In genomic region chr10:110808619-110809018, GRCh38 we compare ENCODE assay signal across 20 cellular contexts.
"Had no signal": no experiment of that assay in that cellular context is flagged by ENCODE, and none has a peak within 500 bp of the region (broad histone marks: within the 10 kb centered on the region; RNA-seq: fewer than 3 reads in every experiment).

No MANE protein-coding gene starts in this region.

- H3K4me2 ChIP-seq: smooth muscle cell had no signal

- H3K9me3 ChIP-seq: heart left ventricle, suprapubic skin, thyroid gland, upper lobe of right lung, vagina had no signal

- H3K27me3 Mint-ChIP-seq: progenitor cell of endocrine pancreas had no signal

- H3K4me3 ChIP-seq: coronary artery, heart left ventricle, smooth muscle cell, suprapubic skin, thyroid gland, upper lobe of right lung, vagina had no signal

- H3K36me3 Mint-ChIP-seq: stimulated activated effector memory CD8-positive, alpha-beta T cell treated with anti-CD3 and anti-CD28 coated beads, Interleukin-12 subunit alpha, Interleukin-12 subunit beta, amount 100 ng/mL, for 72 hours had no signal

- H3K9me3 Mint-ChIP-seq: endodermal cell; stimulated activated effector memory CD8-positive, alpha-beta T cell treated with anti-CD3 and anti-CD28 coated beads, Interleukin-12 subunit alpha, Interleukin-12 subunit beta, amount 100 ng/mL, for 72 hours had no signal

- DNase-seq: cerebellar nuclear complex; effector CD4-positive, alpha-beta T cell; endodermal cell; erythroblast; foreskin melanocyte; heart left ventricle; hippocampal formation; mammary epithelial cell; right cardiac atrium; stimulated activated CD4-positive, alpha-beta T cell treated with anti-CD3 and anti-CD28 coated beads, Interleukin-4, amount 100 ng/mL, for 1 hour; stimulated activated CD8-positive, alpha-beta memory T cell treated with anti-CD3 and anti-CD28 coated beads, Interleukin-4, amount 100 ng/mL, for 48 hours; stimulated activated naive CD8-positive, alpha-beta T cell treated with anti-CD3 and anti-CD28 coated beads, Interleukin-15, Interleukin-2, amounts not matched to agents 100 U/mL and 50 U/mL, for 24 hours; thyroid gland; upper lobe of right lung had no signal

- H3K27ac Mint-ChIP-seq: endodermal cell; progenitor cell of endocrine pancreas; stimulated activated effector memory CD8-positive, alpha-beta T cell treated with anti-CD3 and anti-CD28 coated beads, Interleukin-12 subunit alpha, Interleukin-12 subunit beta, amount 100 ng/mL, for 72 hours had no signal

- H3K27ac ChIP-seq: coronary artery, suprapubic skin, thyroid gland, upper lobe of right lung, vagina had no signal

- ATAC-seq: heart left ventricle; right cardiac atrium; stimulated activated effector memory CD8-positive, alpha-beta T cell treated with anti-CD3 and anti-CD28 coated beads, Interleukin-12 subunit alpha, Interleukin-12 subunit beta, amount 100 ng/mL, for 72 hours; stimulated activated naive CD8-positive, alpha-beta T cell treated with anti-CD3 and anti-CD28 coated beads, Interleukin-15, Interleukin-2, amounts not matched to agents 100 U/mL and 50 U/mL, for 24 hours; upper lobe of right lung had no signal

- H3K36me3 ChIP-seq: suprapubic skin, thyroid gland, upper lobe of right lung, vagina had no signal

- H3K27me3 ChIP-seq: heart left ventricle, suprapubic skin, thyroid gland, upper lobe of right lung, vagina had no signal

- H3K4me3 Mint-ChIP-seq: endodermal cell; stimulated activated effector memory CD8-positive, alpha-beta T cell treated with anti-CD3 and anti-CD28 coated beads, Interleukin-12 subunit alpha, Interleukin-12 subunit beta, amount 100 ng/mL, for 72 hours had no signal
